Comparison of ENCODE assay signal across 10 cellular contexts in genomic region chr16:56675685-56676210, GRCh38. TPM values are rescaled to one million over a fixed set of nuclear protein-coding genes. Genes with fewer than 3 reads are reported as not detected.
DNase-seq lines count a peak whose midpoint lies in the region; ATAC-seq and TF ChIP-seq lines count a peak whose summit lies in the region.
"Had no signal": no experiment of that assay in that cellular context is flagged by ENCODE, and none has a peak within 500 bp of the region (broad histone marks: within the 10 kb centered on the region; RNA-seq: fewer than 3 reads in every experiment).

No MANE protein-coding gene starts in this region.

- H3K4me3 ChIP-seq in right lobe of liver = peak overlapping the region in 2 of 3 donors; percentile 16 to 33
- H3K4me3 ChIP-seq: SK-N-MC had no signal

- H3K36me3 ChIP-seq in right lobe of liver = no peaks in the 10 kb centered on the region

- peak overlapping the region in 1 of 2 donors; percentile 78 for H3K27ac Mint-ChIP-seq in T-cell
- no peak overlapping the region for H3K27ac Mint-ChIP-seq in stimulated activated effector memory CD8-positive, alpha-beta T cell treated with anti-CD3 and anti-CD28 coated beads, Interleukin-12 subunit alpha, Interleukin-12 subunit beta, amount 100 ng/mL, for 72 hours

- intact Hi-C loops in right lobe of liver (cut with DNase I) = no loop called here

- peak; percentile 62 to 91 (median 84) for ATAC-seq in T-cell (replicated peaks in 1 of 4)
- ATAC-seq in right lobe of liver = peak in 1 of 4 donors; percentile 16
- peak; percentile 31 for ATAC-seq in stimulated activated effector memory CD8-positive, alpha-beta T cell treated with anti-CD3 and anti-CD28 coated beads, Interleukin-12 subunit alpha, Interleukin-12 subunit beta, amount 100 ng/mL, for 72 hours
- no peak for ATAC-seq in GM18870 (IDR thresholded peaks at IDR 0.05; ENCODE audit: unreplicated experiment)
- ATAC-seq in HG03521 (IDR thresholded peaks at IDR 0.05; ENCODE audit: unreplicated experiment) = no peak
- no peak for ATAC-seq in GM18861 (IDR thresholded peaks at IDR 0.05; ENCODE audit: unreplicated experiment)

- H3K9me3 Mint-ChIP-seq in T-cell = no peaks in the 10 kb centered on the region
- H3K9me3 Mint-ChIP-seq in stimulated activated effector memory CD8-positive, alpha-beta T cell treated with anti-CD3 and anti-CD28 coated beads, Interleukin-12 subunit alpha, Interleukin-12 subunit beta, amount 100 ng/mL, for 72 hours = no peaks in the 10 kb centered on the region

- no peaks in the 10 kb centered on the region for H3K9me3 ChIP-seq in right lobe of liver

- H3K4me1 ChIP-seq in right lobe of liver = peaks cover 0 to 10% (median under 1%) of the 10 kb centered on the region in 4 donors

- DNase-seq in T-cell (peak in 30 of 34 experiments; percentile 18 to 67 (median 46)), right lobe of liver (no peak), inferior parietal cortex (ENCODE audit: extremely low spot score) (no peak)
- peak; percentile 29 for DNase-seq in activated gamma-delta T cell treated with anti-CD3 and anti-CD28 coated beads, Interleukin-2, amount 50 U/mL, for 16 hours (ENCODE audit: low read depth)
- peak in 1 of 2 donors; percentile 68 for DNase-seq in stimulated activated effector memory CD8-positive, alpha-beta T cell treated with anti-CD3 and anti-CD28 coated beads, Interleukin-12 subunit alpha, Interleukin-12 subunit beta, amount 100 ng/mL, for 72 hours (ENCODE audit: low spot score in 2 of 2)

- H3K27ac ChIP-seq in right lobe of liver = no peak overlapping the region
- H3K27ac ChIP-seq: SK-N-MC had no signal

- TF ChIP-seq POLR2A in right lobe of liver (IDR thresholded peaks at IDR 0.05) = no peak

- H3K27me3 Mint-ChIP-seq in T-cell = peaks cover 12 to 38% of the 10 kb centered on the region in 2 donors

- no peaks in the 10 kb centered on the region for H3K36me3 Mint-ChIP-seq in T-cell
- no peaks in the 10 kb centered on the region for H3K36me3 Mint-ChIP-seq in stimulated activated effector memory CD8-positive, alpha-beta T cell treated with anti-CD3 and anti-CD28 coated beads, Interleukin-12 subunit alpha, Interleukin-12 subunit beta, amount 100 ng/mL, for 72 hours

- peaks cover 10 to 20% (median 16%) of the 10 kb centered on the region in 3 donors for H3K4me1 Mint-ChIP-seq in T-cell
- H3K4me1 Mint-ChIP-seq in stimulated activated effector memory CD8-positive, alpha-beta T cell treated with anti-CD3 and anti-CD28 coated beads, Interleukin-12 subunit alpha, Interleukin-12 subunit beta, amount 100 ng/mL, for 72 hours = peaks cover 25% of the 10 kb centered on the region

- H3K4me3 Mint-ChIP-seq in T-cell = peak overlapping the region; percentile 61 to 85 (median 66)
- H3K4me3 Mint-ChIP-seq in stimulated activated effector memory CD8-positive, alpha-beta T cell treated with anti-CD3 and anti-CD28 coated beads, Interleukin-12 subunit alpha, Interleukin-12 subunit beta, amount 100 ng/mL, for 72 hours = peak overlapping the region; percentile 66

- H3K27me3 ChIP-seq in right lobe of liver = no peaks in the 10 kb centered on the region

- CTCF ChIA-PET in T-cell (lab: Charles Lee) = interaction anchor here (0.7 to 1.5 kb wide), 2 partner anchors 26 to 56 kb away, joined by 3 to 4 read pairs; no protein-coding TSS in a partner anchor

- TF ChIP-seq CTCF in right lobe of liver (IDR thresholded peaks at IDR 0.05) = no peak

- 38% methylated on average over 9 of the region's 32 CpGs for WGBS in right lobe of liver (ENCODE audit: insufficient coverage, low coverage, low lambda C conversion rate, missing lambda C conversion rate)

- POLR2A ChIA-PET in T-cell (lab: Charles Lee) = interaction anchor here (0.6 to 1.2 kb wide), 4 partner anchors 33 to 1733 kb away, joined by 3 to 10 read pairs (median 6); partner anchors contain the start of gene MT2A (in 1 of the 2)

RNA-seq across cellular contexts. Expression of gene MT1H, which starts 6.1 kb away (rescaled TPM):
- 1 to 10 TPM in 1 of 5 donors, not detected in 4; 1.4 TPM for total RNA-seq in T-cell
- total RNA-seq in right lobe of liver = 1,000 to 10,000 TPM in 2 of 6 experiments, 100 to 1,000 TPM in 2, under 1 TPM in 1, not detected in 1; 0.74 to 1,258 (median 358) TPM
- total RNA-seq: fibroblast of lung had no signal

RNA-seq across cellular contexts. Expression of gene MT1X, which starts 6.5 kb away (rescaled TPM):
- total RNA-seq in T-cell (10 to 100 TPM; 18.7 to 30.8 (median 28.8) TPM), right lobe of liver (1,000 to 10,000 TPM in 4 of 6 experiments, 100 to 1,000 TPM in 2; 808 to 2,440 (median 1,620) TPM)

RNA-seq across cellular contexts. Expression of gene MT1G, which starts 7.9 kb away (rescaled TPM):
- total RNA-seq in T-cell (1 to 10 TPM in 3 of 5 donors, not detected in 2; 2.0 to 4.1 (median 4.0) TPM), right lobe of liver (1,000 to 10,000 TPM in 4 of 6 experiments, 100 to 1,000 TPM in 2; 490 to 8,056 (median 1,365) TPM)

RNA-seq across cellular contexts. Expression of gene MT1F, which starts 18.0 kb away (rescaled TPM):
- total RNA-seq in T-cell (10 to 100 TPM in 2 of 5 donors, 1 to 10 TPM in 3; 5.3 to 14.3 (median 9.3) TPM), right lobe of liver (100 to 1,000 TPM in 4 of 6 experiments, 10 to 100 TPM in 2; 10.1 to 934 (median 197) TPM)

RNA-seq across cellular contexts. Expression of gene MT1B, which starts 24.1 kb away (rescaled TPM):
- total RNA-seq in T-cell = not detected
- total RNA-seq in right lobe of liver = 1 to 10 TPM in 3 of 6 experiments, not detected in 3; 1.6 to 7.7 (median 2.2) TPM
- total RNA-seq: fibroblast of lung had no signal

Comparison
In these comparisons a context has a peak if more than half of its experiments do, and no peak if none do; other contexts are left out.
1. ATAC-seq: peak in T-cell (4 of 4) and stimulated activated effector memory CD8-positive, alpha-beta T cell treated with anti-CD3 and anti-CD28 coated beads, Interleukin-12 subunit alpha, Interleukin-12 subunit beta, amount 100 ng/mL, for 72 hours (single experiment); none in GM18870 (single experiment), HG03521 (single experiment) and GM18861 (single experiment).
2. DNase-seq: peak in T-cell (30 of 34) and activated gamma-delta T cell treated with anti-CD3 and anti-CD28 coated beads, Interleukin-2, amount 50 U/mL, for 16 hours (single experiment); none in right lobe of liver (0 of 3) and inferior parietal cortex (single experiment).
3. RNA of gene MT1X, which starts 6.5 kb away (total RNA-seq): 808 to 2,440 TPM in right lobe of liver; 18.7 to 30.8 TPM in T-cell; every median in the first group is over 10 times any median in the second.
4. RNA of gene MT1G, which starts 7.9 kb away (total RNA-seq): 490 to 8,056 TPM in right lobe of liver; 2.0 to 4.1 TPM in T-cell; every median in the first group is over 10 times any median in the second.